In the genomic region with DNA sequence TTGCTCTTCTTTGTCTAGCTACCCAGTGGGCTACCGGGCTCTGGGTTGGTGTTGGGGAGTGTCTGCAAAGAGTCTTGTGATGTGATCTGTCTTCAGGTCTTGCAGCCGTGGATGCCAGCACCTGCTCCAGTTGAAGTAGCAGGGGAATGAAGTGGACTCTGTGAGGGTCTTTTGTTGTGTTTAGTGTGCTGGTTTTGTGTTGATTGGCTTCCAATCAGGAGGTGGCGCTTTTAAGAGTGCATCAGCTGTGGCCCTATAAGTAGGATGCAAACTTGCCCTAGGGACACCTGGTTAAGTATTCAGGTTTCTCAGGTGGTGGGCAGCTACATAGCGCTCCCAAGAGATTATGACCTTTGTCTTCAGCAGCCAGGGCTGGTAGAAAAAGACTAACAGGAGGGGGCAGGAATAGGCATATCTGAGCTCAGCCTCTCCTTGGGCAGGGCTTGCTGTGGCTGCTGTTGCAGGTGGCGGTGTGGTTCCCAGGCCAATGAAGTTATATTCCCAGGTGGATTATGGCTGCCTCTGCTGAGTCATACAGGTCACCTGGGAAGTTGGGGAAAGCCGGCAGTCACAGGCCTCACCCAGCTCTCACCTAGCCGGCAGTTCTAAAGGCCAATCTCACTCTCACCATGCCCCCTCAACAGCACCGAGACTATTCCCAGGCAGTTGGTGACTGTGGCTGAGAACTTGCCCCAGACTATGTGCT, we compare ENCODE assay signal across 22 cellular contexts.
"Had no signal": no experiment of that assay in that cellular context is flagged by ENCODE, and none has a peak within 500 bp of the region (broad histone marks: within the 10 kb centered on the region; RNA-seq: fewer than 3 reads in every experiment).

No MANE protein-coding gene starts in this region.

- H3K4me3 Mint-ChIP-seq: activated naive CD8-positive, alpha-beta T cell treated with anti-CD3 and anti-CD28 coated beads for 36 hours; effector memory CD8-positive, alpha-beta T cell; immature natural killer cell; stimulated activated naive B cell treated with anti-CD40 and anti-IgM and Interleukin-4, amounts not matched to agents 10 μg/mL and 1 μg/mL and 100 μg/mL, for 72 hours had no signal

- ATAC-seq: effector memory CD8-positive, alpha-beta T cell; gastrocnemius medialis; left lobe of liver; lower lobe of right lung; stimulated activated naive B cell treated with anti-CD40 and anti-IgM and Interleukin-4, amounts not matched to agents 10 μg/mL and 1 μg/mL and 100 μg/mL, for 72 hours had no signal

- H3K27me3 ChIP-seq: colonic mucosa, dorsolateral prefrontal cortex, esophagus muscularis mucosa, gastrocnemius medialis, transverse colon had no signal

- H3K36me3 ChIP-seq: colonic mucosa, esophagus muscularis mucosa, gastrocnemius medialis, lower lobe of right lung, transverse colon had no signal

- H3K9me3 Mint-ChIP-seq: activated naive CD8-positive, alpha-beta T cell treated with anti-CD3 and anti-CD28 coated beads for 36 hours had no signal

- H3K27ac ChIP-seq: colonic mucosa, dorsolateral prefrontal cortex, esophagus muscularis mucosa, gastrocnemius medialis, lower lobe of right lung, transverse colon had no signal

- DNase-seq: activated CD4-positive, alpha-beta T cell treated with anti-CD3 and anti-CD28 coated beads, Interleukin-2, amount 50 U/mL, for 4 hours; activated CD8-positive, alpha-beta memory T cell treated with anti-CD3 and anti-CD28 coated beads for 24 hours; activated CD8-positive, alpha-beta memory T cell treated with anti-CD3 and anti-CD28 coated beads, Interleukin-2, amount 50 U/mL, for 4 hours; activated naive CD4-positive, alpha-beta T cell treated with Interleukin-2 at 50 U/mL for 16 hours; activated naive CD8-positive, alpha-beta T cell treated with anti-CD3 and anti-CD28 coated beads for 36 hours; activated T-cell treated with anti-CD3 and anti-CD28 coated beads, Interleukin-2, amount 50 U/mL, for 48 hours; colonic mucosa; dorsolateral prefrontal cortex; effector memory CD8-positive, alpha-beta T cell; gastrocnemius medialis; hippocampal formation; immature natural killer cell; lower lobe of right lung; naive B cell; posterior cingulate gyrus; stimulated activated CD4-positive, alpha-beta T cell treated with anti-CD3 and anti-CD28 coated beads, Interleukin-2, amount 100 ng/mL, for 48 hours; stimulated activated CD8-positive, alpha-beta memory T cell treated with anti-CD3 and anti-CD28 coated beads, Interleukin-4, amount 100 ng/mL, for 48 hours; stimulated activated naive B cell treated with anti-CD40 and anti-IgM and Interleukin-4, amounts not matched to agents 10 μg/mL and 1 μg/mL and 100 μg/mL, for 72 hours; T-helper 9 cell; transverse colon had no signal

- H3K27ac Mint-ChIP-seq: activated naive CD8-positive, alpha-beta T cell treated with anti-CD3 and anti-CD28 coated beads for 36 hours; effector memory CD8-positive, alpha-beta T cell; immature natural killer cell; naive B cell; stimulated activated naive B cell treated with anti-CD40 and anti-IgM and Interleukin-4, amounts not matched to agents 10 μg/mL and 1 μg/mL and 100 μg/mL, for 72 hours had no signal

- H3K4me1 Mint-ChIP-seq: activated naive CD8-positive, alpha-beta T cell treated with anti-CD3 and anti-CD28 coated beads for 36 hours; immature natural killer cell; naive B cell; stimulated activated naive B cell treated with anti-CD40 and anti-IgM and Interleukin-4, amounts not matched to agents 10 μg/mL and 1 μg/mL and 100 μg/mL, for 72 hours had no signal

- H3K9me3 ChIP-seq: colonic mucosa, esophagus muscularis mucosa, gastrocnemius medialis, lower lobe of right lung, transverse colon had no signal

- H3K27me3 Mint-ChIP-seq: naive B cell had no signal

- H3K4me1 ChIP-seq: colonic mucosa, esophagus muscularis mucosa, gastrocnemius medialis, lower lobe of right lung, transverse colon had no signal

- H3K36me3 Mint-ChIP-seq: activated naive CD8-positive, alpha-beta T cell treated with anti-CD3 and anti-CD28 coated beads for 36 hours; immature natural killer cell; naive B cell; stimulated activated naive B cell treated with anti-CD40 and anti-IgM and Interleukin-4, amounts not matched to agents 10 μg/mL and 1 μg/mL and 100 μg/mL, for 72 hours had no signal

- H3K4me3 ChIP-seq: colonic mucosa, dorsolateral prefrontal cortex, esophagus muscularis mucosa, gastrocnemius medialis, lower lobe of right lung, transverse colon had no signal
